10 cellular contexts compared by ENCODE assay signal in genomic region chr16:71817690-71818089, GRCh38. TPM values are rescaled to one million over a fixed set of nuclear protein-coding genes. Genes with fewer than 3 reads are reported as not detected.
DNase-seq lines count a peak whose midpoint lies in the region; ATAC-seq, FAIRE-seq and TF ChIP-seq lines count a peak whose summit lies in the region.
"Had no signal": no experiment of that assay in that cellular context is flagged by ENCODE, and none has a peak within 500 bp of the region (broad histone marks: within the 10 kb centered on the region; RNA-seq: fewer than 3 reads in every experiment).

No MANE protein-coding gene starts in this region.

- dilution Hi-C loops in endothelial cell of umbilical vein (cut with MboI; ENCODE audit: extremely low pct_ligation_motif_present, low sequenced_read_pairs): no loop called here

- no peaks in the 10 kb centered on the region for H3K9me2 ChIP-seq in MM.1S (replicated peaks; ENCODE audit: insufficient read depth, low read length)

- peak overlapping the region; percentile 32 for H2AFZ ChIP-seq in MM.1S (ENCODE audit: low read length)
- no peak overlapping the region for H2AFZ ChIP-seq in endothelial cell of umbilical vein (ENCODE audit: low read depth, low read length)

- H4K20me1 ChIP-seq in MM.1S (ENCODE audit: insufficient read depth, low read length) (no peaks in the 10 kb centered on the region), endothelial cell of umbilical vein (replicated peaks; ENCODE audit: control insufficient read depth, extremely low read depth, insufficient read depth, low read length) (no peaks in the 10 kb centered on the region)

- peak; percentile 8 for FAIRE-seq in endothelial cell of umbilical vein (lab: Jason Lieb, UNC)

- H3K9me3 ChIP-seq in MM.1S (replicated peaks; ENCODE audit: insufficient read depth, low read length) (no peaks in the 10 kb centered on the region), endothelial cell of umbilical vein (replicated peaks; ENCODE audit: control insufficient read depth, insufficient read depth, low read length) (no peaks in the 10 kb centered on the region)

- H3K4me1 ChIP-seq in MM.1S (ENCODE audit: low read length): peaks cover 7% of the 10 kb centered on the region
- H3K4me1 ChIP-seq in endothelial cell of umbilical vein (ENCODE audit: control insufficient read depth, extremely low read depth, insufficient read depth, low read length): peaks cover 7% of the 10 kb centered on the region

- H3K4me3 Mint-ChIP-seq in stimulated activated naive CD8-positive, alpha-beta T cell treated with anti-CD3 and anti-CD28 coated beads, Interleukin-15, Interleukin-2, amounts not matched to agents 100 ng/mL and 50 ng/mL, for 24 hours: peak overlapping the region; percentile 35

- CTCF ChIA-PET in endothelial cell of umbilical vein (lab: Charles Lee): no interaction called here

- H3K36me3 ChIP-seq in MM.1S (replicated peaks; ENCODE audit: insufficient read depth, low read length) (no peaks in the 10 kb centered on the region), endothelial cell of umbilical vein (ENCODE audit: control insufficient read depth in 2 of 2, extremely low read depth in 1 of 2, insufficient read depth in 2 of 2, low read length in 2 of 2) (no peaks in the 10 kb centered on the region)

- H3K27me3 ChIP-seq in MM.1S (replicated peaks; ENCODE audit: insufficient read depth, low read length): no peaks in the 10 kb centered on the region
- H3K27me3 ChIP-seq in endothelial cell of umbilical vein (ENCODE audit: control insufficient read depth in 2 of 2, insufficient read depth in 2 of 2, low read length in 2 of 2): no peaks in the 10 kb centered on the region

- BruUV-seq in endothelial cell of umbilical vein (replicated peaks; lab: Mats Ljungman, UMichigan): no TSS peak

- H3K27ac ChIP-seq in MM.1S (ENCODE audit: low read length): peak overlapping the region; percentile 94
- H3K27ac ChIP-seq in endothelial cell of umbilical vein (ENCODE audit: insufficient read depth, low read depth, low read length): no peak overlapping the region

- peaks cover 28% of the 10 kb centered on the region for H3F3A ChIP-seq in MM.1S (ENCODE audit: insufficient read depth, low read length)

- peak overlapping the region; percentile 45 for H3K4me3 ChIP-seq in MM.1S (ENCODE audit: low read length)
- H3K4me3 ChIP-seq in endothelial cell of umbilical vein (replicated peaks in 1 of 3; ENCODE audit: insufficient read depth in 1 of 3, low read depth in 1 of 3, low read length in 3 of 3): no peak overlapping the region
- H3K4me3 ChIP-seq: lung had no signal

- ATAC-seq in GM18498 (IDR thresholded peaks at IDR 0.05; ENCODE audit: unreplicated experiment) (peak; percentile 12), HG03175 (IDR thresholded peaks at IDR 0.05; ENCODE audit: unreplicated experiment) (no peak), HG03565 (IDR thresholded peaks at IDR 0.05; ENCODE audit: unreplicated experiment) (no peak)

- no peak for TF ChIP-seq POLR2A in endothelial cell of umbilical vein (IDR thresholded peaks at IDR 0.05; ENCODE audit: low read depth, low read length)

- no peaks in the 10 kb centered on the region for H3K9me3 Mint-ChIP-seq in stimulated activated naive CD8-positive, alpha-beta T cell treated with anti-CD3 and anti-CD28 coated beads, Interleukin-15, Interleukin-2, amounts not matched to agents 100 ng/mL and 50 ng/mL, for 24 hours

- peak overlapping the region; percentile 75 for H3K4me2 ChIP-seq in MM.1S (ENCODE audit: low read depth, low read length)
- H3K4me2 ChIP-seq in endothelial cell of umbilical vein (ENCODE audit: insufficient read depth, low read length): no peak overlapping the region

- TF ChIP-seq CTCF in MM.1S (IDR thresholded peaks at IDR 0.05; ENCODE audit: low read length): no peak
- TF ChIP-seq CTCF in endothelial cell of umbilical vein (IDR thresholded peaks at IDR 0.05; ENCODE audit: extremely low read depth in 1 of 2, insufficient read depth in 1 of 2, low read depth in 1 of 2, low read length in 2 of 2): no peak

- H3K27ac Mint-ChIP-seq in stimulated activated naive CD8-positive, alpha-beta T cell treated with anti-CD3 and anti-CD28 coated beads, Interleukin-15, Interleukin-2, amounts not matched to agents 100 ng/mL and 50 ng/mL, for 24 hours: peak overlapping the region; percentile 84

- DNase-seq in MM.1S (no peak), endothelial cell of umbilical vein (ENCODE audit: low read depth, low spot score) (no peak), kidney glomerular epithelial cell (lab: John Stamatoyannopoulos, UW) (no peak)
- DNase-seq: activated gamma-delta T cell, NCI-H1694 treated with DMSO at 0.1 percent for 48 hours had no signal

- H3K79me2 ChIP-seq in MM.1S (ENCODE audit: low read length): no peaks in the 10 kb centered on the region; the same call in 1 of the 2 replicates
- H3K79me2 ChIP-seq in endothelial cell of umbilical vein (ENCODE audit: control insufficient read depth, insufficient read depth, low read length): no peaks in the 10 kb centered on the region

- peaks cover 12% of the 10 kb centered on the region for H3K4me1 Mint-ChIP-seq in stimulated activated naive CD8-positive, alpha-beta T cell treated with anti-CD3 and anti-CD28 coated beads, Interleukin-15, Interleukin-2, amounts not matched to agents 100 ng/mL and 50 ng/mL, for 24 hours (ENCODE audit: low read depth)

- POLR2A ChIA-PET in endothelial cell of umbilical vein (lab: Charles Lee): interaction anchor here (0.6 kb wide), 1 partner anchor 9 kb away, joined by 3 read pairs; the partner anchor contains the start of gene AP1G1

- H3K9ac ChIP-seq in MM.1S (ENCODE audit: low read length) (peak overlapping the region; percentile 70), endothelial cell of umbilical vein (replicated peaks; ENCODE audit: extremely low read depth, insufficient read depth, low read length) (no peak overlapping the region)

- intact Hi-C loops in endothelial cell of umbilical vein (cut with micrococcal nuclease): no loop called here

- H3K27me3 Mint-ChIP-seq in stimulated activated naive CD8-positive, alpha-beta T cell treated with anti-CD3 and anti-CD28 coated beads, Interleukin-15, Interleukin-2, amounts not matched to agents 100 ng/mL and 50 ng/mL, for 24 hours: no peaks in the 10 kb centered on the region

- no peaks in the 10 kb centered on the region for H3K36me3 Mint-ChIP-seq in stimulated activated naive CD8-positive, alpha-beta T cell treated with anti-CD3 and anti-CD28 coated beads, Interleukin-15, Interleukin-2, amounts not matched to agents 100 ng/mL and 50 ng/mL, for 24 hours (ENCODE audit: low read depth)

- no peaks in the 10 kb centered on the region for H3K9me1 ChIP-seq in endothelial cell of umbilical vein (replicated peaks; ENCODE audit: control insufficient read depth, extremely low read depth, insufficient read depth, low read length)

TF ChIP-seq in endothelial cell of umbilical vein, 7 proteins besides CTCF, POLR2A, EP300 and RAD21:
- TF ChIP-seq GATA2 (IDR thresholded peaks at IDR 0.05; ENCODE audit: insufficient read depth, insufficient read length, low read depth, low read length) (no peak), JUN (IDR thresholded peaks at IDR 0.05; ENCODE audit: borderline replicate concordance, insufficient read depth, insufficient read length, low read depth) (no peak)

RNA-seq across cellular contexts. Expression of gene AP1G1, which starts 9.1 kb away (rescaled TPM):
- 85.3 and 88.4 TPM in 2 replicates for total RNA-seq in endothelial cell of umbilical vein
- polyA plus RNA-seq in endothelial cell of umbilical vein: 55.5 and 57.4 TPM in 2 replicates
- 30.2 and 39.2 TPM in 2 replicates for polyA plus RNA-seq in endothelial cell of umbilical vein (2011; cell fraction: cytosol; rRNA removed)
- 98.1 and 131 TPM in 2 replicates for polyA plus RNA-seq in endothelial cell of umbilical vein (2011; cell fraction: nucleus; rRNA removed)
- polyA plus RNA-seq in endothelial cell of umbilical vein (2012): 53.0 and 61.4 TPM in 2 replicates
- polyA minus RNA-seq in endothelial cell of umbilical vein: 186 and 194 TPM in 2 replicates
- polyA minus RNA-seq in endothelial cell of umbilical vein (2011; cell fraction: cytosol; rRNA and poly(A)+ RNA removed): 56.5 TPM
- 154 and 200 TPM in 2 replicates for polyA minus RNA-seq in endothelial cell of umbilical vein (2011; cell fraction: nucleus; rRNA and poly(A)+ RNA removed)

RNA-seq across cellular contexts. Expression of gene ATXN1L, which starts 28.1 kb away (rescaled TPM):
- 23.9 and 24.9 TPM in 2 replicates for total RNA-seq in endothelial cell of umbilical vein
- polyA plus RNA-seq in endothelial cell of umbilical vein: 14.9 and 15.6 TPM in 2 replicates
- polyA plus RNA-seq in endothelial cell of umbilical vein (2011; cell fraction: cytosol; rRNA removed): 13.1 and 13.5 TPM in 2 replicates
- 27.3 and 29.0 TPM in 2 replicates for polyA plus RNA-seq in endothelial cell of umbilical vein (2011; cell fraction: nucleus; rRNA removed)
- polyA plus RNA-seq in endothelial cell of umbilical vein (2012): 17.3 and 19.1 TPM in 2 replicates
- polyA minus RNA-seq in endothelial cell of umbilical vein: 30.1 and 32.3 TPM in 2 replicates
- polyA minus RNA-seq in endothelial cell of umbilical vein (2011; cell fraction: cytosol; rRNA and poly(A)+ RNA removed): 8.5 TPM
- 18.6 and 21.5 TPM in 2 replicates for polyA minus RNA-seq in endothelial cell of umbilical vein (2011; cell fraction: nucleus; rRNA and poly(A)+ RNA removed)
